In genomic region chr19:13318190-13318589, GRCh38 we compare ENCODE assay signal across 26 cellular contexts.
"Had no signal": no experiment of that assay in that cellular context is flagged by ENCODE, and none has a peak within 500 bp of the region (broad histone marks: within the 10 kb centered on the region; RNA-seq: fewer than 3 reads in every experiment).

No MANE protein-coding gene starts in this region.

- H3K9me3 ChIP-seq: ovary, prostate gland, right lobe of liver, thyroid gland had no signal

- H2AFZ ChIP-seq: neural progenitor cell, parathyroid adenoma had no signal

- H3K36me3 ChIP-seq: ovary, prostate gland, right atrium auricular region, right lobe of liver, sigmoid colon, stomach, thoracic aorta, thyroid gland, tibial nerve, upper lobe of left lung had no signal

- ATAC-seq: naive thymus-derived CD4-positive, alpha-beta T cell; natural killer cell; right lobe of liver; stimulated activated effector memory CD8-positive, alpha-beta T cell treated with anti-CD3 and anti-CD28 coated beads, Interleukin-12 subunit alpha, Interleukin-12 subunit beta, amount 100 ng/mL, for 72 hours; stimulated activated naive B cell treated with anti-CD40 and anti-IgM and Interleukin-4, amounts not matched to agents 10 μg/mL and 1 μg/mL and 100 μg/mL, for 72 hours had no signal

- DNase-seq: naive thymus-derived CD4-positive, alpha-beta T cell; natural killer cell; occipital lobe; ovary; retina; right lobe of liver; sigmoid colon; small intestine; stimulated activated CD4-positive, alpha-beta T cell treated with anti-CD3 and anti-CD28 coated beads, Interleukin-15, amount 100 ng/mL, for 24 hours; stimulated activated CD4-positive, alpha-beta T cell treated with anti-CD3 and anti-CD28 coated beads, Interleukin-2, amount 100 ng/mL, for 24 hours; stimulated activated CD4-positive, alpha-beta T cell treated with anti-CD3 and anti-CD28 coated beads, Interleukin-2, amount 100 ng/mL, for 48 hours; stimulated activated CD4-positive, alpha-beta T cell treated with anti-CD3 and anti-CD28 coated beads, Interleukin-4, amount 100 ng/mL, for 24 hours; stimulated activated naive B cell treated with anti-CD40 and anti-IgM and Interleukin-4, amounts not matched to agents 10 μg/mL and 1 μg/mL and 100 μg/mL, for 72 hours; stimulated activated naive CD4-positive, alpha-beta T cell treated with Interleukin-2 at 50 U/mL for 16 hours; stomach; thyroid gland; trophoblast cell; upper lobe of left lung had no signal

- H3K4me1 ChIP-seq: neural progenitor cell, parathyroid adenoma, prostate gland, right atrium auricular region, right lobe of liver, sigmoid colon, stomach, thyroid gland, tibial nerve, upper lobe of left lung had no signal

- H3K9ac ChIP-seq: neural progenitor cell, parathyroid adenoma had no signal

- H3K4me2 ChIP-seq: neural progenitor cell had no signal

- H3K27me3 ChIP-seq: neural progenitor cell, ovary, right atrium auricular region, right lobe of liver, stomach, thyroid gland, tibial nerve, upper lobe of left lung had no signal

- H3K4me3 ChIP-seq: neural progenitor cell, ovary, prostate gland, right atrium auricular region, right lobe of liver, sigmoid colon, stomach, thoracic aorta, thyroid gland, tibial nerve, upper lobe of left lung had no signal

- H3K27ac ChIP-seq: neural progenitor cell, ovary, parathyroid adenoma, prostate gland, right atrium auricular region, right lobe of liver, sigmoid colon, stomach, thoracic aorta, thyroid gland, tibial nerve, upper lobe of left lung had no signal

- FAIRE-seq: small intestine, urothelium cell line had no signal

- H3K79me2 ChIP-seq: parathyroid adenoma had no signal
